1 cellular context compared by ENCODE assay signal in the genomic region with DNA sequence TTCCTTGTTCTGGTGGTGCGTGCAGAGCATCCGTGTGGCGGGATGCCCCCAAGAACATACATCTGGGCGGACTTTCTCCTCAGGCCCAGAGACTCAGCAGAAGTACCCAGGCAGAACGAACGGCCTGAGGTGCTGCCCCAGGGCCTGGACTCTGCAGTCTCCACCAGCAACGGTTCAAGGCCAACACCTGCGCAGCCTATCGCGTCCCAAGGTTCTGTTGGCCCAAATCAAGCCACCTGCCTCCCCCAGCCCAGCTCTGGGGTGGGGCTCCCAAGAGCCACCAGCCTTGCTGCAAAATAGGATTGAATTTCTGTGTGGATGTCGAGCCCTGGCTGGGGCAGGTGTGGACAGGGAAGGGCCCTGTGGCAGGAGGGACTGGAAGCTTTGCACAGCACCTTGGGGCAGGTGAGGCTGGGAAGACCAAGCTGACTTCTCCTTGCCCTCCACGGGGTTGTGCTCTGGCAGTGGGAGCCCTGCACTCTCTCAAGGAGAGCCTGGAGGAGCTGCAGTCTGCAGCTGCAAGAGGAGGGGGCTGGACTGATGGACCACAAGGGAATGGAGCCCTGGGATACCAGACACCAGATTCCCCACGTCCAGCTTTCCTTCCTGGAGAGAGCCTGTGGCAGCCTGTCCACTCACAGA.
TF ChIP-seq lines count a peak whose summit lies in the region.

No MANE protein-coding gene starts in this region.

TF ChIP-seq in IMR-90, 13 proteins besides CTCF, POLR2A, EP300 and RAD21 (continued from another document):
- no peak for TF ChIP-seq NFE2L2 (IDR thresholded peaks at IDR 0.05; ENCODE audit: low read depth, low read length)
